1 cellular context compared by ENCODE assay signal in genomic region chr3:45592830-45593707, GRCh38.
A peak's percentile ranks its signal among the peaks of the same experiment; 100 is the strongest.
TF ChIP-seq lines count a peak whose summit lies in the region.

No MANE protein-coding gene starts in this region.

TF ChIP-seq in HepG2, 621 proteins besides CTCF, POLR2A, EP300 and RAD21 (continued from another document and continues in another):
- TF ChIP-seq LCORL (IDR thresholded peaks at IDR 0.05) (no peak), LCORL (CRISPR knock-in tag; IDR thresholded peaks at IDR 0.05) (0 out of 2 replicates have a peak, but pooled peaks have one; percentile 22), KLF15 (CRISPR knock-in tag; IDR thresholded peaks at IDR 0.05; ENCODE audit: borderline replicate concordance) (no peak; the same call in 1 of the 2 replicates), ZNF576 (CRISPR knock-in tag; IDR thresholded peaks at IDR 0.05) (peak; percentile 72), MXD3 (CRISPR knock-in tag; IDR thresholded peaks at IDR 0.05) (peak; percentile 44; the same call in 1 of the 2 replicates), ZNF660 (CRISPR knock-in tag; IDR thresholded peaks at IDR 0.05; ENCODE audit: borderline replicate concordance, low read depth) (no peak), CEBPG (CRISPR knock-in tag; IDR thresholded peaks at IDR 0.05) (no peak), PCBP1 (IDR thresholded peaks at IDR 0.05; ENCODE audit: borderline replicate concordance, low read depth, low read length) (no peak), ATF5 (CRISPR knock-in tag; IDR thresholded peaks at IDR 0.05; ENCODE audit: low read depth) (no peak), ZNF503 (CRISPR knock-in tag; IDR thresholded peaks at IDR 0.05) (0 out of 2 replicates have a peak, but pooled peaks have one; percentile 10), ATM (IDR thresholded peaks at IDR 0.05; ENCODE audit: borderline replicate concordance) (no peak), ZNF407 (CRISPR knock-in tag; IDR thresholded peaks at IDR 0.05; ENCODE audit: not compliant biosample characterization) (peak; percentile 95), SP5 (CRISPR knock-in tag; IDR thresholded peaks at IDR 0.05; ENCODE audit: borderline replicate concordance, low read depth) (no peak), ATRX (CRISPR knock-in tag; IDR thresholded peaks at IDR 0.05; ENCODE audit: borderline replicate concordance) (no peak), ZNF33B (CRISPR knock-in tag; IDR thresholded peaks at IDR 0.05) (0 out of 2 replicates have a peak, but pooled peaks have one; percentile 87), CEBPZ (IDR thresholded peaks at IDR 0.05; ENCODE audit: low read length) (no peak), ZNF781 (CRISPR knock-in tag; IDR thresholded peaks at IDR 0.05; ENCODE audit: borderline replicate concordance, not compliant biosample characterization) (peak; percentile 74), HMGXB3 (CRISPR knock-in tag; IDR thresholded peaks at IDR 0.05; ENCODE audit: borderline replicate concordance) (no peak), SALL2 (CRISPR knock-in tag; IDR thresholded peaks at IDR 0.05) (no peak), ZNF674 (CRISPR knock-in tag; IDR thresholded peaks at IDR 0.05; ENCODE audit: low read depth) (no peak), SRSF9 (IDR thresholded peaks at IDR 0.05; ENCODE audit: borderline replicate concordance, insufficient read depth, low read depth, low read length, poor library complexity, severe bottlenecking) (no peak), ZMYM4 (CRISPR knock-in tag; IDR thresholded peaks at IDR 0.05) (peak; percentile 34; the same call in 1 of the 2 replicates), JARID2 (CRISPR knock-in tag; IDR thresholded peaks at IDR 0.05; ENCODE audit: insufficient replicate concordance) (peak; percentile 10), ZNF224 (CRISPR knock-in tag; IDR thresholded peaks at IDR 0.05) (peak; percentile 54; the same call in 1 of the 2 replicates), ZNF124 (CRISPR knock-in tag; IDR thresholded peaks at IDR 0.05) (peak; percentile 21; the same call in 1 of the 2 replicates), ZNF136 (CRISPR knock-in tag; IDR thresholded peaks at IDR 0.05; ENCODE audit: low read depth) (peak; percentile 87; the same call in 1 of the 2 replicates), PPARG (CRISPR knock-in tag; conservative IDR thresholded peaks at IDR 0.05) (no peak), ADNP (CRISPR knock-in tag; IDR thresholded peaks at IDR 0.05) (no peak), HNRNPL (IDR thresholded peaks at IDR 0.05; ENCODE audit: low read depth, low read length) (peak; percentile 81; the same call in 1 of the 2 replicates), TFDP2 (CRISPR knock-in tag; IDR thresholded peaks at IDR 0.05) (peak; percentile 72), ZNF543 (CRISPR knock-in tag; IDR thresholded peaks at IDR 0.05) (0 out of 2 replicates have a peak, but pooled peaks have one; percentile 54), RNF2 (conservative IDR thresholded peaks at IDR 0.05; ENCODE audit: low read depth) (peak; percentile 81; the same call in 1 of the 2 replicates), NFRKB (IDR thresholded peaks at IDR 0.05) (no peak), EHMT2 (IDR thresholded peaks at IDR 0.05; ENCODE audit: borderline replicate concordance, low read depth, low read length) (no peak), RFXAP (CRISPR knock-in tag; IDR thresholded peaks at IDR 0.05; ENCODE audit: borderline replicate concordance) (no peak), SP1 (IDR thresholded peaks at IDR 0.05) (no peak), SP1 (CRISPR knock-in tag; IDR thresholded peaks at IDR 0.05) (no peak; the same call in 1 of the 2 replicates)
